In genomic region chr15:77516076-77516475, GRCh38 we compare ENCODE assay signal across 16 cellular contexts.
A peak's percentile ranks its signal among the peaks of the same experiment; 100 is the strongest.
DNase-seq lines count a peak whose midpoint lies in the region; ATAC-seq and TF ChIP-seq lines count a peak whose summit lies in the region.
"Had no signal": no experiment of that assay in that cellular context is flagged by ENCODE, and none has a peak within 500 bp of the region (broad histone marks: within the 10 kb centered on the region; RNA-seq: fewer than 3 reads in every experiment).

No MANE protein-coding gene starts in this region.

- ATAC-seq in Panc1 (no peak), left cardiac atrium (no peak)
- ATAC-seq: CD8-positive, alpha-beta T cell; HepG2; Right ventricle myocardium inferior had no signal

- BruUV-seq in Panc1 (replicated peaks; lab: Mats Ljungman, UMichigan), result no TSS peak

- CTCF ChIA-PET in Panc1 (lab: Charles Lee), result interaction anchor here (0.6 kb wide), 1 partner anchor 1171 kb away, joined by 5 read pairs; no protein-coding TSS in a partner anchor

- no peak overlapping the region for H3K4me3 ChIP-seq in Panc1 (ENCODE audit: low read depth in 2 of 2, low read length in 2 of 2)

- in situ Hi-C loops in Panc1 (cut with HindIII; ENCODE audit: low pct_unique_long_range_greater_than_20kb, low sequenced_read_pairs), result no loop called here

- DNase-seq in ELR (ENCODE audit: low read depth) (peak; percentile 35), Panc1 (ENCODE audit: low read depth, low spot score) (no peak), ecto neural progenitor cell (ENCODE audit: low spot score) (peak; percentile 30), posterior vena cava (ENCODE audit: low spot score) (peak; percentile 29), left cardiac atrium (no peak), LoVo (ENCODE audit: low spot score) (no peak)
- DNase-seq in stimulated activated CD4-positive, alpha-beta T cell treated with anti-CD3 and anti-CD28 coated beads, Interleukin-2, amount 100 ng/mL, for 24 hours, result no peak
- no peak for DNase-seq in activated CD4-positive, alpha-beta T cell treated with anti-CD3 and anti-CD28 coated beads, Interleukin-2, amount 50 U/mL, for 4 hours
- DNase-seq: CD8-positive, alpha-beta T cell; DND-41; GF-D8; NCI-H187; NCI-H526 treated with DMSO at 0.1 percent for 48 hours had no signal

- no peaks in the 10 kb centered on the region for H3K4me1 ChIP-seq in Panc1 (ENCODE audit: control insufficient read depth, insufficient read depth, low read length)

- POLR2A ChIA-PET in Panc1 (lab: Charles Lee), result no interaction called here

- H3K9me3 ChIP-seq in Panc1 (ENCODE audit: control insufficient read depth, insufficient read depth, low read depth, low read length), result no peaks in the 10 kb centered on the region

- H3K27ac ChIP-seq in Panc1 (ENCODE audit: low read length), result peak overlapping the region; percentile 2; the same call in 1 of the 2 replicates
- H3K27ac ChIP-seq: KMS-11 had no signal

- H3K27me3 ChIP-seq in Panc1 (ENCODE audit: control insufficient read depth, insufficient read depth, low read length), result no peaks in the 10 kb centered on the region

- no peaks in the 10 kb centered on the region for H3K36me3 ChIP-seq in Panc1 (ENCODE audit: control insufficient read depth, insufficient read depth, low read length)

- TF ChIP-seq CTCF in Panc1 (IDR thresholded peaks at IDR 0.05), result no peak

- intact Hi-C loops in Panc1 (cut with micrococcal nuclease; ENCODE audit: unreplicated experiment) (no loop called here), posterior vena cava (cut with DNase I) (no loop called here), left cardiac atrium (cut with DNase I) (no loop called here)

Comparison
In these comparisons a context has a peak if more than half of its experiments do, and no peak if none do; other contexts are left out.
1. DNase-seq: peak in ELR (single experiment), ecto neural progenitor cell (single experiment) and posterior vena cava (single experiment); none in Panc1 (single experiment), stimulated activated CD4-positive, alpha-beta T cell treated with anti-CD3 and anti-CD28 coated beads, Interleukin-2, amount 100 ng/mL, for 24 hours (0 of 2), left cardiac atrium (single experiment), activated CD4-positive, alpha-beta T cell treated with anti-CD3 and anti-CD28 coated beads, Interleukin-2, amount 50 U/mL, for 4 hours (0 of 2) and LoVo (single experiment).